In genomic region chr14:105315941-105316562, GRCh38 we compare ENCODE assay signal across 9 cellular contexts. TPM values are rescaled to one million over a fixed set of nuclear protein-coding genes. Genes with fewer than 3 reads are reported as not detected.
DNase-seq lines count a peak whose midpoint lies in the region; ATAC-seq, FAIRE-seq and TF ChIP-seq lines count a peak whose summit lies in the region.
"Had no signal": no experiment of that assay in that cellular context is flagged by ENCODE, and none has a peak within 500 bp of the region (broad histone marks: within the 10 kb centered on the region; RNA-seq: fewer than 3 reads in every experiment).

No MANE protein-coding gene starts in this region.

- intact Hi-C loops in gastrocnemius medialis (cut with DNase I; ENCODE audit: low total_unique reads) = no loop called here

- H3K79me2 ChIP-seq in fibroblast of lung (ENCODE audit: control insufficient read depth, insufficient read depth, low read length) = peaks cover 12% of the 10 kb centered on the region

- in situ Hi-C loops in gastrocnemius medialis (cut with MboI; ENCODE audit: low sequenced_read_pairs in 4 of 4) = no loop called here

- peak overlapping the region; percentile 87 for H3K4me3 ChIP-seq in SK-N-MC
- peak overlapping the region; percentile 47 to 76 (median 66) for H3K4me3 ChIP-seq in fibroblast of lung (replicated peaks in 1 of 4; ENCODE audit: control extremely low read depth in 1 of 4, insufficient read depth in 1 of 4, low read depth in 3 of 4, low read length in 4 of 4)
- H3K4me3 ChIP-seq in gastrocnemius medialis = peak overlapping the region; percentile 60 to 79 (median 67)

- H3K9me3 ChIP-seq in SK-N-MC (ENCODE audit: low read depth, low read length) = no peaks in the 10 kb centered on the region
- no peaks in the 10 kb centered on the region for H3K9me3 ChIP-seq in fibroblast of lung (ENCODE audit: control insufficient read depth, insufficient read depth, low read depth, low read length)
- H3K9me3 ChIP-seq in gastrocnemius medialis = no peaks in the 10 kb centered on the region

- TF ChIP-seq POLR2A in GM12891 (IDR thresholded peaks at IDR 0.05; ENCODE audit: low read depth, low read length) = no peak
- no peak for TF ChIP-seq POLR2A in gastrocnemius medialis (IDR thresholded peaks at IDR 0.05)
- no peak for TF ChIP-seq POLR2A in erythroblast (IDR thresholded peaks at IDR 0.05; ENCODE audit: low read length)

- no peak for ATAC-seq in gastrocnemius medialis
- no peak for ATAC-seq in HG03342 (IDR thresholded peaks at IDR 0.05; ENCODE audit: unreplicated experiment)

- FAIRE-seq in GM12891 (lab: Jason Lieb, UNC) = no peak
- FAIRE-seq: TTC549 had no signal

- H3K36me3 ChIP-seq in SK-N-MC (ENCODE audit: insufficient read depth, low read length) (no peaks in the 10 kb centered on the region), fibroblast of lung (ENCODE audit: control insufficient read depth, insufficient read depth, low read length) (no peaks in the 10 kb centered on the region), gastrocnemius medialis (no peaks in the 10 kb centered on the region)

- H3K9ac ChIP-seq in SK-N-MC (ENCODE audit: insufficient read length) = peak overlapping the region; percentile 48
- no peak overlapping the region for H3K9ac ChIP-seq in fibroblast of lung (ENCODE audit: insufficient read depth, low read length)

- no peak overlapping the region for H3K27ac ChIP-seq in SK-N-MC
- H3K27ac ChIP-seq in fibroblast of lung (ENCODE audit: insufficient read depth, low read length) = no peak overlapping the region
- peak overlapping the region; percentile 77 to 84 (median 81) for H3K27ac ChIP-seq in gastrocnemius medialis

- H3K27me3 ChIP-seq in fibroblast of lung (ENCODE audit: control insufficient read depth, insufficient read depth, low read length) = no peaks in the 10 kb centered on the region
- no peaks in the 10 kb centered on the region for H3K27me3 ChIP-seq in gastrocnemius medialis

- no peak overlapping the region for H2AFZ ChIP-seq in fibroblast of lung (ENCODE audit: low read length)

- DNase-seq in GM12891 (ENCODE audit: insufficient read length, low spot score) (peak; percentile 17), SK-N-MC (ENCODE audit: low read depth, low spot score) (no peak), fibroblast of lung (ENCODE audit: low read depth in 2 of 2) (no peak), gastrocnemius medialis (no peak), hippocampal formation (lab: John Stamatoyannopoulos, UW) (no peak), erythroblast (lab: John Stamatoyannopoulos, UW) (no peak), NCI-H345 (lab: John Stamatoyannopoulos, UW) (no peak)

- H3K4me1 ChIP-seq in fibroblast of lung (ENCODE audit: control insufficient read depth, extremely low read depth, insufficient read depth, low read length) (peaks cover 16% of the 10 kb centered on the region), gastrocnemius medialis (peaks cover 34 to 35% of the 10 kb centered on the region in 2 donors)

- TF ChIP-seq CTCF in fibroblast of lung (conservative IDR thresholded peaks at IDR 0.05 in 1 of 2, IDR thresholded peaks at IDR 0.05 in 1 of 2; ENCODE audit: low read depth in 1 of 2, low read length in 2 of 2) (no peak), gastrocnemius medialis (IDR thresholded peaks at IDR 0.05 in 4 of 5, conservative IDR thresholded peaks at IDR 0.05 in 1 of 5) (no peak)

- no peaks in the 10 kb centered on the region for H4K20me1 ChIP-seq in fibroblast of lung (ENCODE audit: control insufficient read depth, extremely low read depth, insufficient read depth, low read length)

- peak overlapping the region; percentile 89 for H3K4me2 ChIP-seq in fibroblast of lung (ENCODE audit: extremely low read depth, insufficient read depth, low read length)

TF ChIP-seq in GM12891, 5 proteins besides CTCF, POLR2A, EP300 and RAD21:
- TF ChIP-seq PAX5 (IDR thresholded peaks at IDR 0.05; ENCODE audit: insufficient read depth, low read length, severe bottlenecking) = no peak
- no peak for TF ChIP-seq SPI1 (IDR thresholded peaks at IDR 0.05; ENCODE audit: low read depth, low read length)
- TF ChIP-seq POLR2AphosphoS5 (IDR thresholded peaks at IDR 0.05; ENCODE audit: low read depth, low read length) = no peak
- TF ChIP-seq POU2F2 (IDR thresholded peaks at IDR 0.05; ENCODE audit: low read depth, low read length) = no peak
- no peak for TF ChIP-seq TAF1 (IDR thresholded peaks at IDR 0.05; ENCODE audit: low read depth, low read length)

RNA-seq across cellular contexts. Expression of gene PACS2, which starts 1.5 kb away (rescaled TPM):
- 13.4 TPM for polyA plus RNA-seq in GM12891 (2012; ENCODE audit: low read depth, missing spikeins)
- total RNA-seq in fibroblast of lung = 36.2 and 52.5 TPM in 2 replicates
- 20.3 and 23.2 TPM in 2 replicates for polyA plus RNA-seq in fibroblast of lung
- polyA plus RNA-seq in fibroblast of lung (2012) = 29.4 and 34.6 TPM in 2 replicates
- 34.9 and 40.3 TPM in 2 replicates for polyA minus RNA-seq in fibroblast of lung (ENCODE audit: low replicate concordance)
- 100 to 1,000 TPM in 1 of 4 donors, 10 to 100 TPM in 3; 81.0 to 115 (median 93.1) TPM for total RNA-seq in gastrocnemius medialis

RNA-seq across cellular contexts. Expression of gene BRF1, which starts 15.3 kb away (rescaled TPM):
- polyA plus RNA-seq in GM12891 (2012; ENCODE audit: low read depth, missing spikeins) = 11.1 TPM
- total RNA-seq in fibroblast of lung = 26.5 and 33.4 TPM in 2 replicates
- polyA plus RNA-seq in fibroblast of lung = 7.4 and 8.4 TPM in 2 replicates
- 17.0 and 17.3 TPM in 2 replicates for polyA plus RNA-seq in fibroblast of lung (2012)
- polyA minus RNA-seq in fibroblast of lung (ENCODE audit: low replicate concordance) = 29.3 and 37.6 TPM in 2 replicates
- 10 to 100 TPM; 19.5 to 27.4 (median 21.4) TPM for total RNA-seq in gastrocnemius medialis

Comparison
In these comparisons a context has a peak if more than half of its experiments do, and no peak if none do; other contexts are left out.
1. H3K27ac ChIP-seq: peak in gastrocnemius medialis (4 of 4); none in SK-N-MC (single experiment) and fibroblast of lung (single experiment).
2. Peak in every context shown above with its lines, with median percentiles within 50 percentile points of each other: H3K4me3 ChIP-seq.